Comparison of ENCODE assay signal across 29 cellular contexts in genomic region chr7:150461520-150461919, GRCh38. TPM values are rescaled to one million over a fixed set of nuclear protein-coding genes. Genes with fewer than 3 reads are reported as not detected.
A peak's percentile ranks its signal among the peaks of the same experiment; 100 is the strongest.
DNase-seq lines count a peak whose midpoint lies in the region; ATAC-seq, FAIRE-seq and TF ChIP-seq lines count a peak whose summit lies in the region.
"Had no signal": no experiment of that assay in that cellular context is flagged by ENCODE, and none has a peak within 500 bp of the region (broad histone marks: within the 10 kb centered on the region; RNA-seq: fewer than 3 reads in every experiment).

No MANE protein-coding gene starts in this region.

- H3K27ac ChIP-seq in naive thymus-derived CD4-positive, alpha-beta T cell (ENCODE audit: low read depth, low read length), result no peak overlapping the region
- H3K27ac ChIP-seq in gastroesophageal sphincter, result no peak overlapping the region
- H3K27ac ChIP-seq: BLaER1, PC-9, SJCRH30 had no signal

- H3K4me3 ChIP-seq in naive thymus-derived CD4-positive, alpha-beta T cell (ENCODE audit: low read length), result no peak overlapping the region
- no peak overlapping the region for H3K4me3 ChIP-seq in gastroesophageal sphincter
- H3K4me3 ChIP-seq: BLaER1, GM12878, MG63, PC-9, SJCRH30 had no signal

- H3K27me3 Mint-ChIP-seq in activated CD4-positive, alpha-beta T cell treated with anti-CD3 and anti-CD28 coated beads, Interleukin-2, amount 10 ng/mL, durations not matched to agents 7 days and 5 days, result no peaks in the 10 kb centered on the region
- no peaks in the 10 kb centered on the region for H3K27me3 Mint-ChIP-seq in activated naive CD8-positive, alpha-beta T cell treated with anti-CD3 and anti-CD28 coated beads, Interleukin-2, amount 10 ng/mL, durations not matched to agents 7 days and 5 days
- no peaks in the 10 kb centered on the region for H3K27me3 Mint-ChIP-seq in naive thymus-derived CD4-positive, alpha-beta T cell
- H3K27me3 Mint-ChIP-seq: CD4-positive, CD25-positive, alpha-beta regulatory T cell had no signal

- no peak overlapping the region for H3K4me3 Mint-ChIP-seq in activated CD4-positive, alpha-beta T cell treated with anti-CD3 and anti-CD28 coated beads, Interleukin-2, amount 10 ng/mL, durations not matched to agents 7 days and 5 days
- H3K4me3 Mint-ChIP-seq in activated naive CD8-positive, alpha-beta T cell treated with anti-CD3 and anti-CD28 coated beads, Interleukin-2, amount 10 ng/mL, durations not matched to agents 7 days and 5 days, result no peak overlapping the region
- peak overlapping the region in 5 of 10 donors; percentile 8 to 91 (median 37) for H3K4me3 Mint-ChIP-seq in naive thymus-derived CD4-positive, alpha-beta T cell

- H3K36me3 ChIP-seq in naive thymus-derived CD4-positive, alpha-beta T cell (ENCODE audit: control insufficient read depth in 2 of 3, insufficient read depth in 3 of 3, low read length in 3 of 3), result peaks cover 0 to 29% (median under 1%) of the 10 kb centered on the region in 3 experiments
- no peaks in the 10 kb centered on the region for H3K36me3 ChIP-seq in gastroesophageal sphincter
- H3K36me3 ChIP-seq: BLaER1, MG63, SJCRH30 had no signal

- CTCF ChIA-PET in activated CD4-positive, alpha-beta T cell treated with anti-CD3 and anti-CD28 coated beads, Interleukin-2, amount 10 ng/mL, durations not matched to agents 7 days and 5 days (lab: Charles Lee), result no interaction called here
- CTCF ChIA-PET in naive thymus-derived CD4-positive, alpha-beta T cell (lab: Charles Lee), result interaction anchor here (1.1 kb wide), 1 partner anchor 10 kb away, joined by 3 read pairs; no protein-coding TSS in a partner anchor

- WGBS in gastroesophageal sphincter (ENCODE audit: low coverage in 1 of 2), 2 donors, result 93 to 100% methylated on average over 1 of the region's 1 CpG

- no peak for DNase-seq in activated CD4-positive, alpha-beta T cell treated with anti-CD3 and anti-CD28 coated beads, Interleukin-2, amount 10 ng/mL, durations not matched to agents 7 days and 5 days
- no peak for DNase-seq in activated CD4-positive, alpha-beta T cell treated with anti-CD3 and anti-CD28 coated beads for 48 hours
- DNase-seq in GM12891 (ENCODE audit: insufficient read length, low spot score) (no peak), HK-2 (ENCODE audit: unreplicated experiment) (no peak)
- no peak for DNase-seq in activated naive CD8-positive, alpha-beta T cell treated with anti-CD3 and anti-CD28 coated beads, Interleukin-2, amount 10 ng/mL, durations not matched to agents 7 days and 5 days
- DNase-seq in naive thymus-derived CD4-positive, alpha-beta T cell, result no peak
- no peak for DNase-seq in NK-92 treated with Interleukin-12 subunit alpha and Interleukin-12 subunit beta, amount 100 ng/mL, for 24 hours (lab: John Stamatoyannopoulos, UW)
- DNase-seq: CD4-positive, CD25-positive, alpha-beta regulatory T cell; DMS 273 treated with DMSO at 0.1 percent for 48 hours; DMS79; EL; GDM1; KG1; MG63; NCI-H2029; NCI-H446; NCI-H524 treated with DMSO at 0.1 percent for 48 hours; NCI-H82; PC-9; SJCRH30 had no signal

- no peak for TF ChIP-seq CTCF in gastroesophageal sphincter (IDR thresholded peaks at IDR 0.05)

- H3K27me3 ChIP-seq in naive thymus-derived CD4-positive, alpha-beta T cell (ENCODE audit: control insufficient read depth in 2 of 2, insufficient read depth in 2 of 2, low read length in 2 of 2), result no peaks in the 10 kb centered on the region
- H3K27me3 ChIP-seq in gastroesophageal sphincter, result no peaks in the 10 kb centered on the region
- H3K27me3 ChIP-seq: BLaER1, MG63, SJCRH30 had no signal

- peak; percentile 28 for FAIRE-seq in GM12891 (lab: Jason Lieb, UNC)
- FAIRE-seq: GM12878, H54 had no signal

- no peak for ATAC-seq in activated naive CD8-positive, alpha-beta T cell treated with anti-CD3 and anti-CD28 coated beads, Interleukin-2, amount 10 ng/mL, durations not matched to agents 7 days and 5 days (ENCODE audit: low read depth)
- no peak for ATAC-seq in naive thymus-derived CD4-positive, alpha-beta T cell
- no peak for ATAC-seq in gastroesophageal sphincter
- ATAC-seq: GM12878, Right ventricle myocardium inferior, SK-N-SH treated with all-trans-retinoic acid at 6 μM for 48 hours had no signal

- TF ChIP-seq POLR2A in GM12891 (IDR thresholded peaks at IDR 0.05; ENCODE audit: low read depth, low read length) (no peak), gastroesophageal sphincter (IDR thresholded peaks at IDR 0.05) (no peak)

- H3K9me3 Mint-ChIP-seq in activated CD4-positive, alpha-beta T cell treated with anti-CD3 and anti-CD28 coated beads, Interleukin-2, amount 10 ng/mL, durations not matched to agents 7 days and 5 days, result peaks cover 38% of the 10 kb centered on the region
- H3K9me3 Mint-ChIP-seq in activated naive CD8-positive, alpha-beta T cell treated with anti-CD3 and anti-CD28 coated beads, Interleukin-2, amount 10 ng/mL, durations not matched to agents 7 days and 5 days, result peaks cover 38% of the 10 kb centered on the region
- peaks cover 24 to 72% (median 46%) of the 10 kb centered on the region in 11 donors for H3K9me3 Mint-ChIP-seq in naive thymus-derived CD4-positive, alpha-beta T cell

- intact Hi-C loops in naive thymus-derived CD4-positive, alpha-beta T cell (cut with micrococcal nuclease), result no loop called here

- no peak for TF ChIP-seq EP300 in gastroesophageal sphincter (IDR thresholded peaks at IDR 0.05)

- peaks cover 27% of the 10 kb centered on the region in 2 donors for H3K4me1 ChIP-seq in naive thymus-derived CD4-positive, alpha-beta T cell (ENCODE audit: control insufficient read depth in 2 of 2, insufficient read depth in 2 of 2, low read length in 2 of 2)
- no peaks in the 10 kb centered on the region for H3K4me1 ChIP-seq in gastroesophageal sphincter
- H3K4me1 ChIP-seq: BLaER1, SJCRH30 had no signal

- H3K4me1 Mint-ChIP-seq in activated CD4-positive, alpha-beta T cell treated with anti-CD3 and anti-CD28 coated beads, Interleukin-2, amount 10 ng/mL, durations not matched to agents 7 days and 5 days, result peaks cover 75% of the 10 kb centered on the region
- H3K4me1 Mint-ChIP-seq in activated naive CD8-positive, alpha-beta T cell treated with anti-CD3 and anti-CD28 coated beads, Interleukin-2, amount 10 ng/mL, durations not matched to agents 7 days and 5 days, result peaks cover 55% of the 10 kb centered on the region
- peaks cover 44 to 93% (median 89%) of the 10 kb centered on the region in 7 donors for H3K4me1 Mint-ChIP-seq in naive thymus-derived CD4-positive, alpha-beta T cell

- POLR2A ChIA-PET in activated CD4-positive, alpha-beta T cell treated with anti-CD3 and anti-CD28 coated beads, Interleukin-2, amount 10 ng/mL, durations not matched to agents 7 days and 5 days (lab: Charles Lee), result interaction anchor here (0.6 kb wide), 1 partner anchor 66 kb away, joined by 4 read pairs; no protein-coding TSS in a partner anchor
- POLR2A ChIA-PET in activated naive CD8-positive, alpha-beta T cell treated with anti-CD3 and anti-CD28 coated beads, Interleukin-2, amount 10 ng/mL, durations not matched to agents 7 days and 5 days (lab: Charles Lee), result no interaction called here
- POLR2A ChIA-PET in naive thymus-derived CD4-positive, alpha-beta T cell (lab: Charles Lee), result interaction anchor here (0.9 to 10.0 kb wide), 10 partner anchors 9 to 545 kb away, joined by 3 to 156 read pairs (median 4); partner anchors contain the start of genes GIMAP4, GIMAP7 and GIMAP8

- H3K36me3 Mint-ChIP-seq in activated CD4-positive, alpha-beta T cell treated with anti-CD3 and anti-CD28 coated beads, Interleukin-2, amount 10 ng/mL, durations not matched to agents 7 days and 5 days (ENCODE audit: low read depth), result peaks cover 97% of the 10 kb centered on the region
- H3K36me3 Mint-ChIP-seq in activated naive CD8-positive, alpha-beta T cell treated with anti-CD3 and anti-CD28 coated beads, Interleukin-2, amount 10 ng/mL, durations not matched to agents 7 days and 5 days, result peaks cover 88% of the 10 kb centered on the region
- H3K36me3 Mint-ChIP-seq in naive thymus-derived CD4-positive, alpha-beta T cell, result peaks cover 43 to 92% (median 89%) of the 10 kb centered on the region in 5 donors

- peak overlapping the region; percentile 50 for H3K27ac Mint-ChIP-seq in activated CD4-positive, alpha-beta T cell treated with anti-CD3 and anti-CD28 coated beads, Interleukin-2, amount 10 ng/mL, durations not matched to agents 7 days and 5 days
- peak overlapping the region; percentile 18 for H3K27ac Mint-ChIP-seq in activated naive CD8-positive, alpha-beta T cell treated with anti-CD3 and anti-CD28 coated beads, Interleukin-2, amount 10 ng/mL, durations not matched to agents 7 days and 5 days
- peak overlapping the region in 8 of 9 donors; percentile 29 to 97 (median 56) for H3K27ac Mint-ChIP-seq in naive thymus-derived CD4-positive, alpha-beta T cell

- peaks cover 7 to 45% (median 29%) of the 10 kb centered on the region in 3 experiments for H3K9me3 ChIP-seq in naive thymus-derived CD4-positive, alpha-beta T cell (ENCODE audit: control insufficient read depth in 2 of 3, low read length in 3 of 3)
- H3K9me3 ChIP-seq in gastroesophageal sphincter, result peaks cover 0 to 42% (median 0%) of the 10 kb centered on the region in 3 donors
- H3K9me3 ChIP-seq: MG63 had no signal

TF ChIP-seq in GM12891, 5 proteins besides CTCF, POLR2A, EP300 and RAD21 (continues in another document):
- TF ChIP-seq TAF1 (IDR thresholded peaks at IDR 0.05; ENCODE audit: low read depth, low read length), result no peak
- TF ChIP-seq SPI1 (IDR thresholded peaks at IDR 0.05; ENCODE audit: low read depth, low read length), result no peak
- TF ChIP-seq POU2F2 (IDR thresholded peaks at IDR 0.05; ENCODE audit: low read depth, low read length), result no peak
- TF ChIP-seq POLR2AphosphoS5 (IDR thresholded peaks at IDR 0.05; ENCODE audit: low read depth, low read length), result no peak

RNA-seq across cellular contexts. Expression of gene GIMAP8, which starts 11.1 kb away (rescaled TPM):
- 10 to 100 TPM; 35.9 to 36.3 TPM for total RNA-seq in activated CD4-positive, alpha-beta T cell treated with anti-CD3 and anti-CD28 coated beads, Interleukin-2, amount 10 ng/mL, durations not matched to agents 7 days and 5 days
- 4.8 TPM for polyA plus RNA-seq in GM12891 (2012; ENCODE audit: low read depth, missing spikeins)
- total RNA-seq in activated naive CD8-positive, alpha-beta T cell treated with anti-CD3 and anti-CD28 coated beads, Interleukin-2, amount 10 ng/mL, durations not matched to agents 7 days and 5 days, result 10 to 100 TPM; 29.2 to 31.0 TPM
- total RNA-seq in naive thymus-derived CD4-positive, alpha-beta T cell, result 10 to 100 TPM; 13.8 to 69.7 (median 52.5) TPM
- polyA plus RNA-seq in naive thymus-derived CD4-positive, alpha-beta T cell, result 10 to 100 TPM; 26.0 to 56.5 TPM
- total RNA-seq in gastroesophageal sphincter, result 10 to 100 TPM in 3 of 4 donors, 1 to 10 TPM in 1; 6.1 to 19.1 (median 12.5) TPM
- total RNA-seq: A172, PC-9, SJCRH30 had no signal
- polyA plus RNA-seq: AG04450 had no signal

RNA-seq across cellular contexts. Expression of gene GIMAP7, which starts 53.2 kb away (rescaled TPM):
- 100 to 1,000 TPM; 239 to 244 TPM for total RNA-seq in activated CD4-positive, alpha-beta T cell treated with anti-CD3 and anti-CD28 coated beads, Interleukin-2, amount 10 ng/mL, durations not matched to agents 7 days and 5 days
- polyA plus RNA-seq in GM12891 (2012; ENCODE audit: low read depth, missing spikeins), result 6.6 TPM
- 100 to 1,000 TPM; 203 to 212 TPM for total RNA-seq in activated naive CD8-positive, alpha-beta T cell treated with anti-CD3 and anti-CD28 coated beads, Interleukin-2, amount 10 ng/mL, durations not matched to agents 7 days and 5 days
- 100 to 1,000 TPM in 3 of 5 experiments, 10 to 100 TPM in 2; 66.3 to 555 (median 321) TPM for total RNA-seq in naive thymus-derived CD4-positive, alpha-beta T cell
- 1,000 to 10,000 TPM in 1 of 2 donors, 100 to 1,000 TPM in 1; 772 to 1,293 TPM for polyA plus RNA-seq in naive thymus-derived CD4-positive, alpha-beta T cell
- 10 to 100 TPM in 3 of 4 donors, 1 to 10 TPM in 1; 5.1 to 30.0 (median 17.8) TPM for total RNA-seq in gastroesophageal sphincter
- total RNA-seq: A172, PC-9, RPMI7951, SJCRH30 had no signal
- polyA plus RNA-seq: AG04450 had no signal
